In the genomic region with DNA sequence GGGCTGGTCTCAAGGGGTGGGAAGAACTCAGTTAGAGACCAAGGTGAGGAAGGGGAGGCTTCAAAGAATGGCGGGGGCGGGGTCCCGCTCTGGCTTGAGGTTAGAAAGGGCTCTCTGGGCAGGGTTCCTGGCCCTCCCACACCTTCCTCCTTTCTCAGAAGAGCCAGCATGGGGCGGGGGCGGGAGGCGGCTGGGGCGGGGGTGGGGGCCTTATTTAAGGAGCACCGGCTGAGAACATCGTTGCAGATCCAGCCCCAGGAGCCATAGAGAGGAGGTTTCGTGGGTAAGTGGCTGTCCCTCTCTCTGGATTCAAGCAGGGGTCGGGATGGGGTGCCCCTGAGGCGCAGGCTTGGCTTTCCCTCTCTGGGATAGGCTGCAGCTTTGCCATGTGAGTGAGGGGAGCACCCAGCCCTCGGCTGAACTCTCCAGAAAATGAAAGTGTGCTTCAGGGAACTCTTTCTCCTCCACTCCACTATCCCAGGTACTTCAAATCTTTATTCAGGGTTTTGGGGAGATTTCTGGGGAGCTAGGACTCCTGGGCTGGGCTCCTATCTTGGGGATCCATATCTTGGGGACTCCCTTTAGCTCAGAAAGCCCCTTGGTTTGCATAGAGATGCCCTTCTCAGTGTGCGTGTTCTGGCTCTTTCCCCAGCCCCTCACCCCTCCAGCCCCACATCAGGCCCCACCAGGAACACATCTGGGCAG, we compare ENCODE assay signal across 8 cellular contexts. TPM values are rescaled to one million over a fixed set of nuclear protein-coding genes. Genes with fewer than 3 reads are reported as not detected.
DNase-seq lines count a peak whose midpoint lies in the region; ATAC-seq, FAIRE-seq and TF ChIP-seq lines count a peak whose summit lies in the region.

No MANE protein-coding gene starts in this region.

- intact Hi-C loops in natural killer cell (cut with micrococcal nuclease), result no loop called here

- in situ Hi-C loops in KBM-7 (cut with MboI; ENCODE audit: low pct_unique_long_range_greater_than_20kb, low sequenced_read_pairs), result no loop called here

- H3K27ac Mint-ChIP-seq in astrocyte (ENCODE audit: unreplicated experiment) (no peak overlapping the region), natural killer cell (peak overlapping the region; percentile 87 to 91)

- H3K27me3 Mint-ChIP-seq in astrocyte (ENCODE audit: low read depth, unreplicated experiment) (peaks cover 10% of the 10 kb centered on the region), natural killer cell (ENCODE audit: low read depth in 2 of 2) (no peaks in the 10 kb centered on the region)

- FAIRE-seq in astrocyte (lab: Jason Lieb, UNC), result no peak

- H3K4me3 ChIP-seq in BLaER1 (peak overlapping the region; percentile 59), astrocyte (ENCODE audit: insufficient read depth, low read depth, low read length) (peak overlapping the region; percentile 9)

- H3K9me3 Mint-ChIP-seq in astrocyte (ENCODE audit: unreplicated experiment), result no peaks in the 10 kb centered on the region
- no peaks in the 10 kb centered on the region for H3K9me3 Mint-ChIP-seq in natural killer cell

- no peaks in the 10 kb centered on the region for H3K9me3 ChIP-seq in BLaER1
- no peaks in the 10 kb centered on the region for H3K9me3 ChIP-seq in astrocyte (ENCODE audit: insufficient read depth, low read depth, low read length)

- peaks cover 10% of the 10 kb centered on the region for H3K4me1 Mint-ChIP-seq in astrocyte (ENCODE audit: low read depth, unreplicated experiment)
- H3K4me1 Mint-ChIP-seq in natural killer cell, result peaks cover 65 to 68% of the 10 kb centered on the region in 2 donors

- ATAC-seq in natural killer cell, result peak in 2 of 3 donors; percentile 15 to 16
- no peak for ATAC-seq in HG03025 (IDR thresholded peaks at IDR 0.05; ENCODE audit: low FRiP score, unreplicated experiment)

- H3K4me3 Mint-ChIP-seq in astrocyte (ENCODE audit: unreplicated experiment) (peak overlapping the region; percentile 60), natural killer cell (peak overlapping the region; percentile 85)

- peak overlapping the region; percentile 74 for H2AFZ ChIP-seq in astrocyte (ENCODE audit: low read depth, low read length)

- H3K79me2 ChIP-seq in astrocyte (ENCODE audit: insufficient read depth, low read length), result peaks cover 12% of the 10 kb centered on the region

- H3K36me3 ChIP-seq in BLaER1 (no peaks in the 10 kb centered on the region), astrocyte (ENCODE audit: insufficient read depth, low read length) (no peaks in the 10 kb centered on the region)

- no peaks in the 10 kb centered on the region for H4K20me1 ChIP-seq in BLaER1
- H4K20me1 ChIP-seq in astrocyte (ENCODE audit: insufficient read depth, low read length), result no peaks in the 10 kb centered on the region

- H3K36me3 Mint-ChIP-seq in astrocyte (ENCODE audit: low read depth, unreplicated experiment), result no peaks in the 10 kb centered on the region
- no peaks in the 10 kb centered on the region for H3K36me3 Mint-ChIP-seq in natural killer cell

- TF ChIP-seq CTCF in astrocyte (IDR thresholded peaks at IDR 0.05; ENCODE audit: insufficient read depth, low read depth, low read length) (no peak), natural killer cell (IDR thresholded peaks at IDR 0.05) (no peak)

- DNase-seq in KBM-7 (peak; percentile 92), astrocyte (ENCODE audit: low read depth) (no peak), natural killer cell (no peak), hypothalamus (lab: John Stamatoyannopoulos, UW) (no peak), HK-2 (ENCODE audit: unreplicated experiment) (no peak), NCI-H1417 (lab: John Stamatoyannopoulos, UW) (no peak)

- H3K9ac ChIP-seq in BLaER1 (peak overlapping the region; percentile 75), astrocyte (ENCODE audit: low read length) (no peak overlapping the region)

- H3K4me2 ChIP-seq in BLaER1 (peak overlapping the region; percentile 98), astrocyte (ENCODE audit: low read length) (peak overlapping the region; percentile 70)

- H3K27ac ChIP-seq in BLaER1 (peak overlapping the region; percentile 59), astrocyte (ENCODE audit: low read depth, low read length) (no peak overlapping the region)

- H3K4me1 ChIP-seq in BLaER1 (peaks cover 72% of the 10 kb centered on the region), astrocyte (ENCODE audit: insufficient read depth, low read length) (peaks cover 18% of the 10 kb centered on the region)

- H3K27me3 ChIP-seq in BLaER1 (peaks cover 28% of the 10 kb centered on the region), astrocyte (ENCODE audit: insufficient read depth, low read length) (no peaks in the 10 kb centered on the region)

RNA-seq across cellular contexts. Expression of gene CUEDC2, which starts 3.3 kb away (rescaled TPM):
- 46.9 and 49.1 TPM in 2 replicates for total RNA-seq in astrocyte
- 10 to 100 TPM; 35.0 to 43.0 (median 37.7) TPM for total RNA-seq in natural killer cell

RNA-seq across cellular contexts. Expression of gene FBXL15, which starts 15.0 kb away (rescaled TPM):
- total RNA-seq in astrocyte (8.6 and 11.0 TPM in 2 replicates), natural killer cell (10 to 100 TPM; 15.2 to 17.4 (median 15.5) TPM)

RNA-seq across cellular contexts. Expression of gene C10orf95, which starts 15.7 kb away (rescaled TPM):
- total RNA-seq in astrocyte, result 0.19 and 0.20 TPM in 2 replicates
- total RNA-seq in natural killer cell, result under 1 TPM; 0.25 to 0.41 (median 0.35) TPM

RNA-seq across cellular contexts. Expression of gene PSD, which starts 17.1 kb away (rescaled TPM):
- total RNA-seq in astrocyte, result 8.8 and 11.7 TPM in 2 replicates
- 1 to 10 TPM; 1.9 to 2.4 (median 2.1) TPM for total RNA-seq in natural killer cell

RNA-seq across cellular contexts. Expression of gene NFKB2, which starts 40.2 kb away (rescaled TPM):
- total RNA-seq in astrocyte (35.7 and 39.9 TPM in 2 replicates), natural killer cell (100 to 1,000 TPM; 201 to 264 (median 246) TPM)
